12 cellular contexts compared by ENCODE assay signal in genomic region chr16:67780847-67781547, GRCh38. TPM values are rescaled to one million over a fixed set of nuclear protein-coding genes. Genes with fewer than 3 reads are reported as not detected.
DNase-seq lines count a peak whose midpoint lies in the region; ATAC-seq, FAIRE-seq and TF ChIP-seq lines count a peak whose summit lies in the region.
"Had no signal": no experiment of that assay in that cellular context is flagged by ENCODE, and none has a peak within 500 bp of the region (broad histone marks: within the 10 kb centered on the region; RNA-seq: fewer than 3 reads in every experiment).

No MANE protein-coding gene starts in this region.

- peaks cover 1% of the 10 kb centered on the region for H3K36me3 Mint-ChIP-seq in activated CD4-positive, alpha-beta memory T cell treated with anti-CD3 and anti-CD28 coated beads for 36 hours

- H3K79me2 ChIP-seq in mammary epithelial cell (ENCODE audit: insufficient read depth, low read length): peaks cover 41% of the 10 kb centered on the region
- peaks cover 22% of the 10 kb centered on the region for H3K79me2 ChIP-seq in HepG2 (ENCODE audit: insufficient read depth, low read length)

- H2AFZ ChIP-seq in mammary epithelial cell (ENCODE audit: low read depth, low read length) (no peak overlapping the region), HepG2 (ENCODE audit: low read length) (no peak overlapping the region)

- H3K9ac ChIP-seq in mammary epithelial cell (ENCODE audit: insufficient read depth, low read length) (no peak overlapping the region), HepG2 (ENCODE audit: insufficient read depth, low read depth, low read length) (no peak overlapping the region)

- no peaks in the 10 kb centered on the region for H3K27me3 Mint-ChIP-seq in activated CD4-positive, alpha-beta memory T cell treated with anti-CD3 and anti-CD28 coated beads for 36 hours

- TF ChIP-seq RAD21 in HepG2 (CRISPR knock-in tag; IDR thresholded peaks at IDR 0.05): no peak

- H3K4me2 ChIP-seq in mammary epithelial cell (ENCODE audit: insufficient read depth, low read depth, low read length) (no peak overlapping the region), HepG2 (ENCODE audit: low read depth, low read length) (no peak overlapping the region)

- H4K20me1 ChIP-seq in mammary epithelial cell (ENCODE audit: insufficient read depth, low read length) (no peaks in the 10 kb centered on the region), HepG2 (ENCODE audit: insufficient read depth, low read length) (peaks cover 3% of the 10 kb centered on the region; the same call in 1 of the 2 replicates)

- no peaks in the 10 kb centered on the region for H3K9me3 Mint-ChIP-seq in activated CD4-positive, alpha-beta memory T cell treated with anti-CD3 and anti-CD28 coated beads for 36 hours

- H3K9me3 ChIP-seq in breast epithelium: no peaks in the 10 kb centered on the region
- no peaks in the 10 kb centered on the region for H3K9me3 ChIP-seq in mammary epithelial cell (replicated peaks; ENCODE audit: insufficient read depth, low read length)
- H3K9me3 ChIP-seq in HepG2 (ENCODE audit: low read length): no peaks in the 10 kb centered on the region
- H3K9me3 ChIP-seq: tibial artery had no signal

- in situ Hi-C loops in mammary epithelial cell (cut with MboI; ENCODE audit: low sequenced_read_pairs in 2 of 2) (no loop called here), HepG2 (cut with HindIII; ENCODE audit: extremely low pct_ligation_motif_present, low pct_unique_long_range_greater_than_20kb) (no loop called here)

- intact Hi-C loops in breast epithelium (cut with DNase I; ENCODE audit: low total_unique reads) (no loop called here), mammary epithelial cell (cut with micrococcal nuclease) (no loop called here), HepG2 (cut with micrococcal nuclease; ENCODE audit: unreplicated experiment) (no loop called here)
- intact Hi-C loops in activated CD4-positive, alpha-beta memory T cell treated with anti-CD3 and anti-CD28 coated beads for 36 hours (cut with micrococcal nuclease): no loop called here

- 92% methylated on average over 6 of the region's 7 CpGs for WGBS in mammary epithelial cell (ENCODE audit: low coverage, missing lambda C conversion rate)
- 97% methylated on average over 7 of the region's 7 CpGs for WGBS in HepG2 (ENCODE audit: low lambda C conversion rate)

- H3K27ac ChIP-seq in breast epithelium: peak overlapping the region; percentile 54 to 61
- no peak overlapping the region for H3K27ac ChIP-seq in mammary epithelial cell (ENCODE audit: insufficient read depth, low read depth, low read length)
- H3K27ac ChIP-seq in HepG2 (ENCODE audit: extremely low read length, insufficient read depth, low read length): no peak overlapping the region
- H3K27ac ChIP-seq: brain microvascular endothelial cell, tibial artery had no signal

- H3K4me1 ChIP-seq in breast epithelium: peaks cover 0 to 9% of the 10 kb centered on the region in 2 donors
- H3K4me1 ChIP-seq in mammary epithelial cell (ENCODE audit: insufficient read depth, low read length): peaks cover 24% of the 10 kb centered on the region
- H3K4me1 ChIP-seq in HepG2 (ENCODE audit: insufficient read depth, low read length): peaks cover 21% of the 10 kb centered on the region

- BruUV-seq in mammary epithelial cell (replicated peaks; lab: Mats Ljungman, UMichigan): no TSS peak
- no TSS peak for BruUV-seq in HepG2 (replicated peaks; lab: Mats Ljungman, UMichigan)

- H3K36me3 ChIP-seq in breast epithelium (no peaks in the 10 kb centered on the region), mammary epithelial cell (ENCODE audit: insufficient read depth, low read length) (no peaks in the 10 kb centered on the region), HepG2 (replicated peaks in 1 of 2; ENCODE audit: control insufficient read depth in 1 of 2, insufficient read depth in 2 of 2, low read length in 2 of 2) (peaks cover 5 to 16% of the 10 kb centered on the region in 2 experiments; a peak in 4 of 5 replicates)
- H3K36me3 ChIP-seq: brain microvascular endothelial cell had no signal

- CTCF ChIA-PET in mammary epithelial cell (lab: Charles Lee; ENCODE audit: low non-redundant PET): interaction anchor here (0.5 kb wide), 1 partner anchor 253 kb away, joined by 3 read pairs; no protein-coding TSS in a partner anchor
- CTCF ChIA-PET in activated CD4-positive, alpha-beta memory T cell treated with anti-CD3 and anti-CD28 coated beads for 36 hours (lab: Charles Lee): interaction anchor here (0.6 to 2.2 kb wide), 2 partner anchors 26 to 35 kb away, joined by 5 to 8 read pairs; partner anchors contain the start of genes RANBP10 and TSNAXIP1
- CTCF ChIA-PET in HepG2 (lab: Yijun Ruan, JAX; ENCODE audit: low intra/inter-chr PET ratio, low total read pairs): no interaction called here

- H3K27me3 ChIP-seq in breast epithelium: no peaks in the 10 kb centered on the region
- no peaks in the 10 kb centered on the region for H3K27me3 ChIP-seq in mammary epithelial cell (ENCODE audit: insufficient read depth, low read length)
- H3K27me3 ChIP-seq in HepG2 (ENCODE audit: control insufficient read depth in 1 of 2, insufficient read depth in 2 of 2, low read length in 2 of 2): no peaks in the 10 kb centered on the region
- H3K27me3 ChIP-seq: brain microvascular endothelial cell, tibial artery had no signal

- TF ChIP-seq POLR2A in breast epithelium (IDR thresholded peaks at IDR 0.05) (no peak), HepG2 (IDR thresholded peaks at IDR 0.05; ENCODE audit: insufficient read depth in 1 of 2, low read depth in 2 of 2, low read length in 2 of 2) (no peak)

- peaks cover 22% of the 10 kb centered on the region for H3K4me1 Mint-ChIP-seq in activated CD4-positive, alpha-beta memory T cell treated with anti-CD3 and anti-CD28 coated beads for 36 hours (ENCODE audit: low read depth)

- DNase-seq in breast epithelium (ENCODE audit: low spot score in 2 of 2) (no peak), mammary epithelial cell (no peak), HepG2 (ENCODE audit: low spot score) (no peak), Ammon's horn (ENCODE audit: low spot score) (no peak)
- DNase-seq in activated CD4-positive, alpha-beta memory T cell treated with anti-CD3 and anti-CD28 coated beads for 36 hours: no peak
- DNase-seq: brain microvascular endothelial cell; effector CD8-positive, alpha-beta T cell; MV-4-11; tibial artery had no signal

- FAIRE-seq in HepG2 (lab: Jason Lieb, UNC): no peak

- ATAC-seq in HepG2: no peak; the same call in 2 of the 3 replicates
- no peak for ATAC-seq in HG02884 (IDR thresholded peaks at IDR 0.05; ENCODE audit: unreplicated experiment)
- no peak for ATAC-seq in GM21619 (IDR thresholded peaks at IDR 0.05; ENCODE audit: unreplicated experiment)
- ATAC-seq in GM18520 (IDR thresholded peaks at IDR 0.05; ENCODE audit: unreplicated experiment): no peak

- no peak overlapping the region for H3K4me3 ChIP-seq in breast epithelium
- H3K4me3 ChIP-seq in mammary epithelial cell (replicated peaks in 1 of 3; ENCODE audit: insufficient read depth in 1 of 3, low read depth in 2 of 3, low read length in 3 of 3): no peak overlapping the region
- no peak overlapping the region for H3K4me3 ChIP-seq in HepG2 (replicated peaks in 1 of 3; ENCODE audit: insufficient read depth in 1 of 3, low read depth in 2 of 3, low read length in 3 of 3)
- H3K4me3 ChIP-seq: tibial artery had no signal

- peak overlapping the region; percentile 36 for H3K27ac Mint-ChIP-seq in activated CD4-positive, alpha-beta memory T cell treated with anti-CD3 and anti-CD28 coated beads for 36 hours

- dilution Hi-C loops in mammary epithelial cell (cut with HindIII; ENCODE audit: low sequenced_read_pairs): no loop called here

- POLR2A ChIA-PET in activated CD4-positive, alpha-beta memory T cell treated with anti-CD3 and anti-CD28 coated beads for 36 hours (lab: Charles Lee): no interaction called here
- POLR2A ChIA-PET in HepG2 (lab: Yijun Ruan, JAX): interaction anchor here (1.5 kb wide), 1 partner anchor 115 kb away, joined by 4 read pairs; the partner anchor contains the start of genes C16orf86 and ENKD1

- no peak for TF ChIP-seq CTCF in breast epithelium (IDR thresholded peaks at IDR 0.05)
- no peak for TF ChIP-seq CTCF in mammary epithelial cell (conservative IDR thresholded peaks at IDR 0.05 in 1 of 2, IDR thresholded peaks at IDR 0.05 in 1 of 2; ENCODE audit: extremely low read depth in 1 of 2, insufficient read depth in 1 of 2, low read depth in 1 of 2, low read length in 2 of 2)
- TF ChIP-seq CTCF in HepG2 (CRISPR knock-in tag; IDR thresholded peaks at IDR 0.05): no peak

- TF ChIP-seq EP300 in HepG2 (IDR thresholded peaks at IDR 0.05; ENCODE audit: low read depth in 2 of 2, low read length in 2 of 2) (no peak), HepG2 (CRISPR knock-in tag; IDR thresholded peaks at IDR 0.05; ENCODE audit: borderline replicate concordance) (no peak)

- H3K4me3 Mint-ChIP-seq in activated CD4-positive, alpha-beta memory T cell treated with anti-CD3 and anti-CD28 coated beads for 36 hours: no peak overlapping the region

RNA-seq across cellular contexts. Expression of gene RANBP10, which starts 25.4 kb away (rescaled TPM):
- 10 to 100 TPM in 2 of 3 donors, 1 to 10 TPM in 1; 7.7 to 13.2 (median 13.1) TPM for total RNA-seq in breast epithelium
- total RNA-seq in mammary epithelial cell: 10 to 100 TPM in 1 of 2 donors, 1 to 10 TPM in 1; 5.5 to 15.3 TPM
- polyA plus RNA-seq in mammary epithelial cell: 9.4 TPM
- 18.5 TPM for polyA minus RNA-seq in mammary epithelial cell
- 10 to 100 TPM; 14.9 to 18.1 TPM for total RNA-seq in activated CD4-positive, alpha-beta memory T cell treated with anti-CD3 and anti-CD28 coated beads for 36 hours
- 8.5 and 9.2 TPM in 2 replicates for total RNA-seq in HepG2 (2016; rRNA removed; fragmentation: Illumina TruSeq; extraction: Trizol)
- total RNA-seq in HepG2 (2016; cell fraction: cytosol; rRNA removed; fragmentation: Illumina TruSeq; extraction: Trizol; ENCODE audit: low read depth): 2.6 and 3.0 TPM in 2 replicates
- total RNA-seq in HepG2 (2016; cell fraction: insoluble cytoplasmic fraction; rRNA removed; fragmentation: Illumina TruSeq; extraction: Trizol): 8.1 and 8.8 TPM in 2 replicates
- 5.7 and 5.9 TPM in 2 replicates for total RNA-seq in HepG2 (2016; cell fraction: membrane; rRNA removed; fragmentation: Illumina TruSeq; extraction: Trizol)
- total RNA-seq in HepG2 (2016; cell fraction: nucleus; rRNA removed; fragmentation: Illumina TruSeq; extraction: Trizol): 8.9 and 11.2 TPM in 2 replicates
- 22.7 and 24.5 TPM in 2 replicates for polyA plus RNA-seq in HepG2 (2011; rRNA removed)
- 9.5 and 10.5 TPM in 2 replicates for polyA plus RNA-seq in HepG2 (2011; cell fraction: cytosol; rRNA removed)
- 48.8 and 55.7 TPM in 2 replicates for polyA plus RNA-seq in HepG2 (2011; cell fraction: nucleus; rRNA removed)
- polyA plus RNA-seq in HepG2 (2012): 11.9 and 17.0 TPM in 2 replicates
- polyA plus RNA-seq in HepG2 (2016; cell fraction: cytosol; fragmentation: Illumina TruSeq; extraction: Trizol; ENCODE audit: low read depth): 1.5 and 1.6 TPM in 2 replicates
- 8.5 and 11.6 TPM in 2 replicates for polyA plus RNA-seq in HepG2 (2016; cell fraction: insoluble cytoplasmic fraction; fragmentation: Illumina TruSeq; extraction: Trizol; ENCODE audit: low read depth)
- polyA plus RNA-seq in HepG2 (2016; cell fraction: membrane; fragmentation: Illumina TruSeq; extraction: Trizol; ENCODE audit: low read depth): 3.3 and 3.6 TPM in 2 replicates
- polyA plus RNA-seq in HepG2 (2016; cell fraction: nucleus; fragmentation: Illumina TruSeq; extraction: Trizol; ENCODE audit: insufficient read depth, low read depth): 29.7 and 31.1 TPM in 2 replicates
- polyA minus RNA-seq in HepG2 (2011; rRNA and poly(A)+ RNA removed; ENCODE audit: low replicate concordance): 28.0 and 40.9 TPM in 2 replicates
- polyA minus RNA-seq in HepG2 (2011; cell fraction: cytosol; rRNA and poly(A)+ RNA removed): 8.3 and 9.2 TPM in 2 replicates
- polyA minus RNA-seq in HepG2 (2011; cell fraction: nucleus; rRNA and poly(A)+ RNA removed): 16.2 and 20.8 TPM in 2 replicates

RNA-seq across cellular contexts. Expression of gene TSNAXIP1, which starts 25.7 kb away (rescaled TPM):
- total RNA-seq in breast epithelium (1 to 10 TPM; 1.1 to 4.2 (median 3.9) TPM), mammary epithelial cell (under 1 TPM; 0.33 to 0.99 TPM), HepG2 (2016; rRNA removed; fragmentation: Illumina TruSeq; extraction: Trizol) (0.10 and 0.86 TPM in 2 replicates)
- polyA plus RNA-seq in mammary epithelial cell (0.51 TPM), HepG2 (2011; rRNA removed) (0.37 and 0.61 TPM in 2 replicates)
- polyA minus RNA-seq in mammary epithelial cell: not detected
- total RNA-seq in activated CD4-positive, alpha-beta memory T cell treated with anti-CD3 and anti-CD28 coated beads for 36 hours: under 1 TPM; 0.77 to 0.81 TPM
- 0.18 TPM in 1 of 2 replicates, not detected in the other for total RNA-seq in HepG2 (2016; cell fraction: cytosol; rRNA removed; fragmentation: Illumina TruSeq; extraction: Trizol; ENCODE audit: low read depth)
- total RNA-seq in HepG2 (2016; cell fraction: insoluble cytoplasmic fraction; rRNA removed; fragmentation: Illumina TruSeq; extraction: Trizol): 0.10 and 0.93 TPM in 2 replicates
- total RNA-seq in HepG2 (2016; cell fraction: membrane; rRNA removed; fragmentation: Illumina TruSeq; extraction: Trizol): 0.24 and 0.25 TPM in 2 replicates
- 0.84 and 1.0 TPM in 2 replicates for total RNA-seq in HepG2 (2016; cell fraction: nucleus; rRNA removed; fragmentation: Illumina TruSeq; extraction: Trizol)
- polyA plus RNA-seq in HepG2 (2011; cell fraction: cytosol; rRNA removed): 0.09 and 0.17 TPM in 2 replicates
- 4.3 and 5.3 TPM in 2 replicates for polyA plus RNA-seq in HepG2 (2011; cell fraction: nucleus; rRNA removed)
- 0.23 and 0.63 TPM in 2 replicates for polyA plus RNA-seq in HepG2 (2012)
- polyA plus RNA-seq in HepG2 (2016; cell fraction: cytosol; fragmentation: Illumina TruSeq; extraction: Trizol; ENCODE audit: low read depth): 0.10 TPM in 1 of 2 replicates, not detected in the other
- polyA plus RNA-seq in HepG2 (2016; cell fraction: insoluble cytoplasmic fraction; fragmentation: Illumina TruSeq; extraction: Trizol; ENCODE audit: low read depth): 0.16 and 0.74 TPM in 2 replicates
- 0.08 TPM in 1 of 2 replicates, not detected in the other for polyA plus RNA-seq in HepG2 (2016; cell fraction: membrane; fragmentation: Illumina TruSeq; extraction: Trizol; ENCODE audit: low read depth)
- polyA plus RNA-seq in HepG2 (2016; cell fraction: nucleus; fragmentation: Illumina TruSeq; extraction: Trizol; ENCODE audit: insufficient read depth, low read depth): 3.4 and 4.5 TPM in 2 replicates
- polyA minus RNA-seq in HepG2 (2011; rRNA and poly(A)+ RNA removed; ENCODE audit: low replicate concordance): 0.06 and 0.37 TPM in 2 replicates
- not detected in 2 replicates for polyA minus RNA-seq in HepG2 (2011; cell fraction: cytosol; rRNA and poly(A)+ RNA removed)
- polyA minus RNA-seq in HepG2 (2011; cell fraction: nucleus; rRNA and poly(A)+ RNA removed): 0.39 and 2.0 TPM in 2 replicates

Comparison
In these comparisons a context has a peak if more than half of its experiments do, and no peak if none do; other contexts are left out.
1. H3K27ac ChIP-seq: peak in breast epithelium (2 of 2); none in mammary epithelial cell (single experiment) and HepG2 (single experiment).